ENCODE assay signal across 8 cellular contexts in genomic region chr5:110726249-110727024, GRCh38. TPM values are rescaled to one million over a fixed set of nuclear protein-coding genes. Genes with fewer than 3 reads are reported as not detected.
A peak's percentile ranks its signal among the peaks of the same experiment; 100 is the strongest.
DNase-seq lines count a peak whose midpoint lies in the region; ATAC-seq, FAIRE-seq and TF ChIP-seq lines count a peak whose summit lies in the region.

Gene TMEM232, minus strand, starts transcription at chr5:110726671. Its CDS starts 59,319 bp downstream, at chr5:110667352.

- ATAC-seq in HG03025 (IDR thresholded peaks at IDR 0.05; ENCODE audit: low FRiP score, unreplicated experiment): peak; percentile 92
- ATAC-seq in activated CD8-positive, alpha-beta T cell treated with anti-CD3 and anti-CD28 coated beads, Interleukin-2, amount 10 ng/mL, durations not matched to agents 7 days and 5 days: peak; percentile 100

- H3K27ac ChIP-seq in liver (ENCODE audit: low read depth in 1 of 2, low read length in 2 of 2): no peak within 1 kb of the TSS

- peaks cover 0 to 9% (median 3%) of the 10 kb centered on the region in 4 donors for H3K4me1 ChIP-seq in liver (ENCODE audit: control insufficient read depth in 4 of 4, insufficient read depth in 4 of 4, low read length in 3 of 4)

- TF ChIP-seq RAD21 in liver (IDR thresholded peaks at IDR 0.05): no peak

- POLR2A ChIA-PET in activated CD8-positive, alpha-beta T cell treated with anti-CD3 and anti-CD28 coated beads, Interleukin-2, amount 10 ng/mL, durations not matched to agents 7 days and 5 days (lab: Charles Lee): interaction anchor here (0.7 kb wide), 1 partner anchor 12 kb away, joined by 3 read pairs; the partner anchor contains the start of gene SLC25A46

- H3K9ac ChIP-seq in liver (ENCODE audit: low read depth in 1 of 2, low read length in 2 of 2): peak within 1 kb of the TSS in 1 of 2 donors; percentile 79

- FAIRE-seq in GM18507 (lab: Jason Lieb, UNC): peak; percentile 72

- TF ChIP-seq CTCF in liver (IDR thresholded peaks at IDR 0.05; ENCODE audit: low read depth, low read length, missing input control): no peak

- H3K27me3 Mint-ChIP-seq in activated CD8-positive, alpha-beta T cell treated with anti-CD3 and anti-CD28 coated beads, Interleukin-2, amount 10 ng/mL, durations not matched to agents 7 days and 5 days (ENCODE audit: low read depth): no peaks in the 10 kb centered on the region

- no peaks in the 10 kb centered on the region for H3K36me3 ChIP-seq in liver (ENCODE audit: control insufficient read depth in 4 of 4, insufficient read depth in 3 of 4, low read depth in 1 of 4, low read length in 3 of 4)

- no peaks in the 10 kb centered on the region for H3K9me3 Mint-ChIP-seq in activated CD8-positive, alpha-beta T cell treated with anti-CD3 and anti-CD28 coated beads, Interleukin-2, amount 10 ng/mL, durations not matched to agents 7 days and 5 days (ENCODE audit: insufficient read depth)

- H3K9me3 ChIP-seq in liver (ENCODE audit: control insufficient read depth in 4 of 4, low read length in 3 of 4): no peaks in the 10 kb centered on the region

- CTCF ChIA-PET in activated CD8-positive, alpha-beta T cell treated with anti-CD3 and anti-CD28 coated beads, Interleukin-2, amount 10 ng/mL, durations not matched to agents 7 days and 5 days (lab: Charles Lee): no interaction called here

- DNase-seq in GM18507 (ENCODE audit: extremely low spot score, insufficient read length, low read depth): peak; percentile 26
- peak; percentile 81 for DNase-seq in NCI-H2227 treated with DMSO at 0.1 percent for 48 hours (lab: John Stamatoyannopoulos, UW)
- peak; percentile 74 for DNase-seq in activated CD8-positive, alpha-beta T cell treated with anti-CD3 and anti-CD28 coated beads, Interleukin-2, amount 10 ng/mL, durations not matched to agents 7 days and 5 days
- peak; percentile 81 for DNase-seq in ecto neural progenitor cell (ENCODE audit: low spot score)
- DNase-seq in stimulated activated CD4-positive, alpha-beta T cell treated with anti-CD3 and anti-CD28 coated beads, Interleukin-2, amount 100 ng/mL, for 48 hours: peak; percentile 59 to 64
- no peak for DNase-seq in GF-D8 (lab: John Stamatoyannopoulos, UW)

- no peaks in the 10 kb centered on the region for H3K27me3 ChIP-seq in liver (ENCODE audit: control insufficient read depth in 4 of 4, insufficient read depth in 4 of 4, low read length in 3 of 4)

- no peaks in the 10 kb centered on the region for H3K36me3 Mint-ChIP-seq in activated CD8-positive, alpha-beta T cell treated with anti-CD3 and anti-CD28 coated beads, Interleukin-2, amount 10 ng/mL, durations not matched to agents 7 days and 5 days (ENCODE audit: low read depth)

- H3K4me1 Mint-ChIP-seq in activated CD8-positive, alpha-beta T cell treated with anti-CD3 and anti-CD28 coated beads, Interleukin-2, amount 10 ng/mL, durations not matched to agents 7 days and 5 days (ENCODE audit: low read depth): peaks cover 9% of the 10 kb centered on the region

- H3K27ac Mint-ChIP-seq in activated CD8-positive, alpha-beta T cell treated with anti-CD3 and anti-CD28 coated beads, Interleukin-2, amount 10 ng/mL, durations not matched to agents 7 days and 5 days: peak within 1 kb of the TSS; percentile 36

- H3K4me3 Mint-ChIP-seq in activated CD8-positive, alpha-beta T cell treated with anti-CD3 and anti-CD28 coated beads, Interleukin-2, amount 10 ng/mL, durations not matched to agents 7 days and 5 days: peak within 1 kb of the TSS; percentile 80

- peak within 1 kb of the TSS; percentile 51 to 76 (median 68) for H3K4me3 ChIP-seq in liver (ENCODE audit: low read depth in 1 of 3, low read length in 3 of 3)

- WGBS in liver: 23% methylated on average over 17 of the region's 17 CpGs

TF ChIP-seq in liver, 16 proteins besides CTCF, POLR2A, EP300 and RAD21:
- TF ChIP-seq MAX (IDR thresholded peaks at IDR 0.05) (peak; percentile 18), NR2F2 (IDR thresholded peaks at IDR 0.05) (no peak), GABPA (IDR thresholded peaks at IDR 0.05 in 1 of 2, conservative IDR thresholded peaks at IDR 0.05 in 1 of 2) (peak in 1 of 2 donors; percentile 32), JUND (IDR thresholded peaks at IDR 0.05) (no peak), RXRA (IDR thresholded peaks at IDR 0.05) (no peak), HNF4A (conservative IDR thresholded peaks at IDR 0.05) (no peak), HNF4G (IDR thresholded peaks at IDR 0.05) (no peak)

RNA-seq across cellular contexts. Expression of gene TMEM232, which starts in this region (rescaled TPM):
- total RNA-seq in activated CD8-positive, alpha-beta T cell treated with anti-CD3 and anti-CD28 coated beads, Interleukin-2, amount 10 ng/mL, durations not matched to agents 7 days and 5 days: under 1 TPM; 0.26 to 0.47 TPM
- total RNA-seq in liver: 1 to 10 TPM; 1.4 to 2.5 TPM
- polyA plus RNA-seq in liver: under 1 TPM; 0.39 to 0.61 TPM

Comparison
In these comparisons a context has a peak if more than half of its experiments do, and no peak if none do; other contexts are left out.
1. Peak in DNase-seq and ATAC-seq in activated CD8-positive, alpha-beta T cell treated with anti-CD3 and anti-CD28 coated beads, Interleukin-2, amount 10 ng/mL, durations not matched to agents 7 days and 5 days; RNA of the gene not detected or under 1 TPM.